In the genomic region with DNA sequence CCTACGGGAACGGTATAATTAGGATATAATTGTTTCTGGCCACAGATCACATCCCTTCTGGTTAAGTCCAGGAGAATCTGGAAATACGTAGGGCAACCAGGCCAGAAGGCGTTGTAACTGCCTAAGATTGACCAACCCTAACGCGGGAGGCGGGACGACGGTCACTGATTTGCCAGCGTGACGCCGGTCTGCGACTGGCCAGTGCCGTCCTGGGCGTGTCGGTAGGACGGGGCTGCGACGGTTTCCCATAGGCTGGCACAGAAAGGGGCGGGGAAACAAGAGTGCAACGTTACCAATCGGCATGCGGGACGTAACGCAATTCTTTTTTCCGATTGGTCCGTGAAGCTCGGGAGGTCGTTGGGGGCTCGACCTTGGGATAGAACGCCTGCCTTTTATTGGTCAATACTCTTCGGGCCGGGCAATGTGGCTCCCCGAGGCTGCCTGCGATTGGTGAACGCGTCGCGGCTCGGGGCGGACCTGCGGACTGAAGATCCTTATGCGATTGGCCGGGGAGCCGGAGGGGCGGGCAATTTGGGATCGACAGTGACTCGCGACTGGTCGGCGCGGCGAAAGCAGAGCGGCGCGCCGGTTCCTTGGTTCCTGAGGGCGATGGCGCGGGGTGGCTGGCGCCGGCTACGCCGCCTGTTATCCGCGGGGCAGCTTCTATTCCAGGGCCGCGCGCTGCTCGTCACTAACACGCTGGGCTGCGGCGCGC, we compare ENCODE assay signal across 8 cellular contexts. TPM values are rescaled to one million over a fixed set of nuclear protein-coding genes. Genes with fewer than 3 reads are reported as not detected.
DNase-seq lines count a peak whose midpoint lies in the region; ATAC-seq, FAIRE-seq and TF ChIP-seq lines count a peak whose summit lies in the region.

A gene (plus strand): TSS at position 546 of the 715 bp plus-strand sequence. CDS start 64 bp downstream, at position 610.

- DNase-seq in NCI-H2227 (lab: John Stamatoyannopoulos, UW; ENCODE audit: unreplicated experiment), result peak; percentile 99
- DNase-seq in bronchial epithelial cell (ENCODE audit: low read depth), result peak; percentile 99

- H3K4me1 ChIP-seq in ACC112 (ENCODE audit: control insufficient read depth, insufficient read depth, low read length, unreplicated experiment) (peaks cover 5% of the 10 kb centered on the region), iPS-20b (ENCODE audit: insufficient read depth, low read length) (peaks cover 8% of the 10 kb centered on the region; the same call in 1 of the 2 replicates)

- H3K79me2 ChIP-seq in ACC112 (ENCODE audit: control insufficient read depth, insufficient read depth, low read length, unreplicated experiment), result peaks cover 5% of the 10 kb centered on the region

- no peaks in the 10 kb centered on the region for H3K9me3 ChIP-seq in iPS-20b (ENCODE audit: insufficient read depth, low read depth, low read length)

- H3K9ac ChIP-seq in iPS-20b (ENCODE audit: low read depth, low read length), result peak within 1 kb of the TSS; percentile 76; the same call in 1 of the 2 replicates

- H3K36me3 ChIP-seq in ACC112 (ENCODE audit: insufficient read depth, low read length) (no peaks in the 10 kb centered on the region), bronchial epithelial cell (ENCODE audit: control insufficient read depth, insufficient read depth, low read length) (peaks cover 5% of the 10 kb centered on the region), iPS-20b (ENCODE audit: insufficient read depth, low read depth, low read length) (peaks cover 12% of the 10 kb centered on the region)

- H3K27ac ChIP-seq in ACC112 (ENCODE audit: low read depth, low read length) (peak within 1 kb of the TSS; percentile 75), iPS-20b (ENCODE audit: low read length) (no peak within 1 kb of the TSS), skin epidermis (peak within 1 kb of the TSS; percentile 41 to 93 (median 86))

- peak; percentile 89 for FAIRE-seq in bronchial epithelial cell (lab: Jason Lieb, UNC)

- peak; percentile 82 for ATAC-seq in GM18870 (IDR thresholded peaks at IDR 0.05; ENCODE audit: unreplicated experiment)
- peak; percentile 74 for ATAC-seq in HG03139 (IDR thresholded peaks at IDR 0.05; ENCODE audit: unreplicated experiment)

- H3K27me3 ChIP-seq in ACC112 (ENCODE audit: insufficient read depth, low read length) (no peaks in the 10 kb centered on the region), bronchial epithelial cell (ENCODE audit: control insufficient read depth, insufficient read depth, low read length) (no peaks in the 10 kb centered on the region), iPS-20b (ENCODE audit: insufficient read depth, low read length) (no peaks in the 10 kb centered on the region)

- peak within 1 kb of the TSS; percentile 85 for H3K4me3 ChIP-seq in ACC112 (ENCODE audit: low read depth, low read length)
- H3K4me3 ChIP-seq in WI38 (ENCODE audit: low read depth, low read length), result peak within 1 kb of the TSS; percentile 79
- H3K4me3 ChIP-seq in bronchial epithelial cell (ENCODE audit: low read depth, low read length), result peak within 1 kb of the TSS; percentile 71
- peak within 1 kb of the TSS; percentile 93 for H3K4me3 ChIP-seq in iPS-20b (ENCODE audit: low read length)
- peak within 1 kb of the TSS; percentile 60 to 97 (median 79) for H3K4me3 ChIP-seq in skin epidermis

- TF ChIP-seq CTCF in WI38 (IDR thresholded peaks at IDR 0.05; ENCODE audit: low read depth, low read length) (no peak), bronchial epithelial cell (IDR thresholded peaks at IDR 0.05; ENCODE audit: insufficient read depth, low read length, severe bottlenecking) (no peak)

- H2AFZ ChIP-seq in ACC112 (ENCODE audit: low read length, unreplicated experiment), result peak within 1 kb of the TSS; percentile 64

RNA-seq across cellular contexts. Expression of the gene that starts here (rescaled TPM):
- 8.7 and 9.5 TPM in 2 replicates for total RNA-seq in bronchial epithelial cell
